Comparison of ENCODE assay signal across 12 cellular contexts in the genomic region with DNA sequence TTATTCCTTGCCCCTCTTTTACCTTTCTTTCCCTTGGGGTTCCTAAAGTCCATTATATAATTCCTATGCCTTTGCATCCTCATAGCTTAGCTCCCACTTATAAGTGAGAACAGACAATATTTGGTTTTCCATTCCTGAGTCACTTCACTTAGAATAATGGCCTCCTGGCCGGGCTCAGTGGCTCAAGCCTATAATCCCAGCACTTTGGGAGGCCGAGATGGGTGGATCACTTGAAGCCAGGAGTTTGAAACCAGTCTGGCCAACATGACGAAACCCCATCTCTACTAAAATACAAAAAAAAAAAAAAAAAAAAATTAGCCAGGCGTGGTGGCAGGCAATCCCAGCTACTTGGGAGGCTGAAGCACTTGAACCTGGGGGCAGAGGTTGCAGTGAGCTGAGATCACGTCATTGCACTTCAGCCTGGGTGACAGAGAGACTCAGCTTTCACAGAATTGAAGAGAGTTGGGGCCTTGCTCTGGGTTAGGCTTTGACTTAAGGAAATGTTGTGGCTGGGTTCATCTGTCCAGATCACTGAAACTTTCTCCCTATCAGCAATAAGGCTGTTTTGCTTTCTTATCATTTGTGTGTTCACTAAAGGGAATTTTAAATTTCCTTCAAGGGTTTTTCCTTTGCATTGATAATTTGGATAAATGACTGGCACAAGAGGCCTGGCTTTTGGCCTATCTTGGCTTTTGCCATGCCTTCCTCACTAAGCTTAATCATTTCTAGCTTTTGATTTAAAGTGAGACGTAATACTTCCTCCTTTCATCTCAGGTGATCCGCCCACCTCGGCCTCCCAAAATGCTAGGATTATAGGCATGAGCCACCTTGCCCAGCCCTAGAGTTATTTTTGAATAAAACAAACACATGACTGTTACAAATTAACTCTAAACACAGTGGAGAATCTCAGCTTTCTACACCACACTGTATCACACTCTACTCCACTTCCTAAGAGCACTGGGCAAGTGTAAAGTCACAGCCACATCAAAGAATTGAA. TPM values are rescaled to one million over a fixed set of nuclear protein-coding genes. Genes with fewer than 3 reads are reported as not detected.
A peak's percentile ranks its signal among the peaks of the same experiment; 100 is the strongest.
DNase-seq lines count a peak whose midpoint lies in the region; ATAC-seq, FAIRE-seq and TF ChIP-seq lines count a peak whose summit lies in the region.
"Not testable (repeated sequence)": the region's sequence is repeated elsewhere in the genome, so short reads cannot be mapped to it uniquely, and the experiment has no call there.
"Had no signal": no experiment of that assay in that cellular context is flagged by ENCODE, and none has a peak within 500 bp of the region (broad histone marks: within the 10 kb centered on the region; RNA-seq: fewer than 3 reads in every experiment).

No MANE protein-coding gene starts in this region.

- H2AFZ ChIP-seq in GM12878 (ENCODE audit: control insufficient read depth, low read depth, low read length), result peak overlapping the region; percentile 11
- H2AFZ ChIP-seq in HepG2 (ENCODE audit: low read length), result not testable (repeated sequence)

- in situ Hi-C loops in GM12878 (cut with MboI); HepG2 (cut with HindIII; ENCODE audit: extremely low pct_ligation_motif_present, low pct_unique_long_range_greater_than_20kb); transverse colon (cut with MboI; ENCODE audit: low pct_ligation_motif_present in 1 of 4, low pct_unique_long_range_greater_than_20kb in 1 of 4, low sequenced_read_pairs in 3 of 4): not testable (repeated sequence)

- BruUV-seq in GM12878 (replicated peaks; lab: Mats Ljungman, UMichigan); HepG2 (replicated peaks; lab: Mats Ljungman, UMichigan): not testable (repeated sequence)

- TF ChIP-seq EP300 in GM12878 (IDR thresholded peaks at IDR 0.05; ENCODE audit: borderline replicate concordance in 1 of 2, control insufficient read depth in 1 of 2, low read depth in 2 of 2, low read length in 2 of 2), result peak in 1 of 2 experiments; percentile 19; a peak in 1 of 4 replicates
- TF ChIP-seq EP300 in HepG2 (IDR thresholded peaks at IDR 0.05; ENCODE audit: low read depth in 2 of 2, low read length in 2 of 2); HepG2 (CRISPR knock-in tag; IDR thresholded peaks at IDR 0.05; ENCODE audit: borderline replicate concordance); transverse colon (IDR thresholded peaks at IDR 0.05; ENCODE audit: low read depth): not testable (repeated sequence)

- SMC1A ChIA-PET in GM12878 (lab: Charles Lee; ENCODE audit: uncharacterized antibody, unreplicated experiment), result interaction anchor here (1.0 to 5.4 kb wide), 20 partner anchors 11 to 161 kb away, joined by 3 to 55 read pairs (median 5); a partner anchor contains a TSS

- intact Hi-C loops in GM12878 (cut with micrococcal nuclease; ENCODE audit: unreplicated experiment); HepG2 (cut with micrococcal nuclease; ENCODE audit: unreplicated experiment); transverse colon (cut with DNase I; ENCODE audit: low total_unique reads): not testable (repeated sequence)

- not testable (repeated sequence) for H3K79me2 ChIP-seq in GM12878 (ENCODE audit: control insufficient read depth, insufficient read depth, low read length); HepG2 (ENCODE audit: insufficient read depth, low read length)

- not testable (repeated sequence) for DNase-seq in GM12891 (ENCODE audit: insufficient read length, low spot score); HepG2 (ENCODE audit: low spot score)
- DNase-seq in GM12878 (ENCODE audit: low read depth, low spot score), result peak; percentile 63
- peak; percentile 66 for DNase-seq in transverse colon

- POLR2A ChIA-PET in GM12878 (lab: Charles Lee) (interaction anchor here (0.6 to 5.0 kb wide), 12 partner anchors 10 to 177 kb away, joined by 3 to 31 read pairs (median 4); a partner anchor contains a TSS), HepG2 (lab: Yijun Ruan, JAX) (interaction anchor here (1.1 to 2.3 kb wide), 5 partner anchors 16 to 225 kb away, joined by 4 to 12 read pairs (median 10); a partner anchor contains a TSS)

- FAIRE-seq in GM12891 (lab: Jason Lieb, UNC) (peak; percentile 43), GM12878 (lab: Jason Lieb, UNC) (peak; percentile 44)
- not testable (repeated sequence) for FAIRE-seq in HepG2 (lab: Jason Lieb, UNC)

- not testable (repeated sequence) for TF ChIP-seq CTCF in GM12878 (IDR thresholded peaks at IDR 0.05 in 2 of 3, conservative IDR thresholded peaks at IDR 0.05 in 1 of 3; ENCODE audit: control insufficient read depth in 2 of 3, extremely low read depth in 1 of 3, insufficient read depth in 1 of 3, low read depth in 3 of 3, low read length in 3 of 3); HepG2 (CRISPR knock-in tag; IDR thresholded peaks at IDR 0.05); transverse colon (IDR thresholded peaks at IDR 0.05)

- RAD21 ChIA-PET in GM12878 (lab: Charles Lee; ENCODE audit: unreplicated experiment), result interaction anchor here (0.7 to 3.6 kb wide), 13 partner anchors 14 to 162 kb away, joined by 3 to 35 read pairs (median 4); a partner anchor contains a TSS

- H3K36me3 ChIP-seq in GM12878 (ENCODE audit: control insufficient read depth in 2 of 2, insufficient read depth in 2 of 2, low read length in 1 of 2); HepG2 (replicated peaks in 1 of 2; ENCODE audit: control insufficient read depth in 1 of 2, insufficient read depth in 2 of 2, low read length in 2 of 2); transverse colon: not testable (repeated sequence)

- not testable (repeated sequence) for H4K20me1 ChIP-seq in GM12878 (ENCODE audit: control insufficient read depth, insufficient read depth); HepG2 (ENCODE audit: insufficient read depth, low read length)

- not testable (repeated sequence) for TF ChIP-seq RAD21 in GM12878 (IDR thresholded peaks at IDR 0.05; ENCODE audit: insufficient read depth, low read depth, low read length); HepG2 (CRISPR knock-in tag; IDR thresholded peaks at IDR 0.05)

- ATAC-seq in GM19043 (IDR thresholded peaks at IDR 0.05; ENCODE audit: low read depth, unreplicated experiment) (peak; percentile 85), GM21529 (IDR thresholded peaks at IDR 0.05; ENCODE audit: unreplicated experiment) (peak; percentile 85), HG02943 (IDR thresholded peaks at IDR 0.05; ENCODE audit: low read depth, unreplicated experiment) (peak; percentile 73), HG03469 (IDR thresholded peaks at IDR 0.05; ENCODE audit: unreplicated experiment) (peak; percentile 81), GM12878 (peak; percentile 89), HepG2 (peak; percentile 66)

- H3K27ac ChIP-seq in GM12878 (ENCODE audit: control insufficient read depth, insufficient read depth) (peak overlapping the region; percentile 14), HepG2 (ENCODE audit: extremely low read length, insufficient read depth, low read length) (peak overlapping the region; percentile 55), transverse colon (peak overlapping the region; percentile 66 to 78 (median 73))

- WGBS in GM12878 (ENCODE audit: insufficient coverage, insufficient replicate concordance, low lambda C conversion rate, missing lambda C conversion rate), result 46% methylated on average over 7 of the region's 8 CpGs
- 24% methylated on average over 8 of the region's 8 CpGs for WGBS in HepG2 (ENCODE audit: low lambda C conversion rate)
- 40 to 44% methylated on average over 8 of the region's 8 CpGs for WGBS in transverse colon (ENCODE audit: low coverage in 1 of 2), 2 donors

- CTCF ChIA-PET in GM12878 (lab: Yijun Ruan, JAX), result interaction anchor here (0.7 to 2.6 kb wide), 10 partner anchors 11 to 376 kb away, joined by 3 to 10 read pairs (median 3); a partner anchor contains a TSS
- CTCF ChIA-PET in HepG2 (lab: Yijun Ruan, JAX; ENCODE audit: low intra/inter-chr PET ratio, low total read pairs), result not testable (repeated sequence)

- H3K4me2 ChIP-seq in GM12878 (ENCODE audit: control insufficient read depth, insufficient read depth) (peak overlapping the region; percentile 35; the same call in 1 of the 2 replicates), HepG2 (ENCODE audit: low read depth, low read length) (peak overlapping the region; percentile 51)

- not testable (repeated sequence) for H3K27me3 ChIP-seq in GM12878 (replicated peaks in 1 of 2; ENCODE audit: control insufficient read depth in 2 of 2, insufficient read depth in 2 of 2, low read length in 1 of 2); HepG2 (ENCODE audit: control insufficient read depth in 1 of 2, insufficient read depth in 2 of 2, low read length in 2 of 2); transverse colon

- peaks cover 22% of the 10 kb centered on the region for H3K4me1 ChIP-seq in GM12878 (ENCODE audit: control insufficient read depth, insufficient read depth, low read length)
- peaks cover 38% of the 10 kb centered on the region for H3K4me1 ChIP-seq in HepG2 (ENCODE audit: insufficient read depth, low read length)
- peaks cover 0 to 28% (median 3%) of the 10 kb centered on the region in 4 donors for H3K4me1 ChIP-seq in transverse colon

- not testable (repeated sequence) for TF ChIP-seq POLR2A in GM12891 (IDR thresholded peaks at IDR 0.05; ENCODE audit: low read depth, low read length); GM12878 (IDR thresholded peaks at IDR 0.05; ENCODE audit: low read depth, low read length); HepG2 (IDR thresholded peaks at IDR 0.05; ENCODE audit: insufficient read depth in 1 of 2, low read depth in 2 of 2, low read length in 2 of 2); transverse colon (IDR thresholded peaks at IDR 0.05)

- not testable (repeated sequence) for H3K9ac ChIP-seq in GM12878 (ENCODE audit: control insufficient read depth, insufficient read depth, low read length)
- peak overlapping the region; percentile 29; the same call in 1 of the 2 replicates for H3K9ac ChIP-seq in HepG2 (ENCODE audit: insufficient read depth, low read depth, low read length)

- not testable (repeated sequence) for H3K9me3 ChIP-seq in GM12878 (replicated peaks; ENCODE audit: control insufficient read depth, insufficient read depth, low read length); HepG2 (ENCODE audit: low read length); transverse colon

- H3K4me3 ChIP-seq in GM12878, transverse colon: not testable (repeated sequence)
- peak overlapping the region in 1 of 3 experiments; percentile 32; a peak in 1 of 6 replicates for H3K4me3 ChIP-seq in HepG2 (replicated peaks in 1 of 3; ENCODE audit: insufficient read depth in 1 of 3, low read depth in 2 of 3, low read length in 3 of 3)

RNA-seq across cellular contexts. Expression of a gene that starts 13.9 kb away (rescaled TPM):
- not detected for polyA plus RNA-seq in GM12891 (2012; ENCODE audit: low read depth, missing spikeins)
- not detected in 2 replicates for total RNA-seq in GM12878 (2013; cell fraction: nucleolus; rRNA removed)
- total RNA-seq in GM12878 (2014; rRNA removed) (not detected in 2 replicates), GM12878 (2014; rRNA removed; fragmentation: Illumina TruSeq; extraction: Trizol) (not detected in 2 replicates), GM12878 (2021) (0.58 TPM in 1 of 2 replicates, not detected in the other), HepG2 (2016; rRNA removed; fragmentation: Illumina TruSeq; extraction: Trizol) (0.64 and 0.86 TPM in 2 replicates), transverse colon (not detected)
- not detected for polyA plus RNA-seq in GM12878 (2011; ENCODE audit: low read depth)
- polyA plus RNA-seq in GM12878 (2011; rRNA removed) (0.22 and 0.49 TPM in 2 replicates), GM12878 (2014; fragmentation: Illumina TruSeq; extraction: Trizol) (not detected in 2 replicates), GM12878 (2014; fragmentation: Nextera tagmentation; extraction: Ambion mirVana) (under 1 TPM in 1 of 2 experiments, not detected in 1; 0.31 TPM), GM12878 (2014; rRNA removed) (not detected in 2 replicates), GM12878 (2016; fragmentation: Nextera tagmentation; extraction: Ambion mirVana) (under 1 TPM in 1 of 2 experiments, not detected in 1; 0.37 TPM), HepG2 (2011; rRNA removed) (0.17 TPM in 1 of 2 replicates, not detected in the other)
- not detected in 2 replicates for polyA plus RNA-seq in GM12878 (2011; cell fraction: cytosol; rRNA removed)
- not detected in 2 replicates for polyA plus RNA-seq in GM12878 (2011; cell fraction: nucleus; rRNA removed)
- polyA plus RNA-seq in GM12878 (2012), result not detected in 2 replicates
- not detected in 2 replicates for polyA minus RNA-seq in GM12878 (2011; rRNA and poly(A)+ RNA removed)
- not detected in 2 replicates for polyA minus RNA-seq in GM12878 (2011; cell fraction: cytosol; rRNA and poly(A)+ RNA removed)
- polyA minus RNA-seq in GM12878 (2011; cell fraction: nucleus; rRNA and poly(A)+ RNA removed), result not detected in 2 replicates
- total RNA-seq in HepG2 (2016; cell fraction: cytosol; rRNA removed; fragmentation: Illumina TruSeq; extraction: Trizol; ENCODE audit: low read depth), result 1.1 and 1.2 TPM in 2 replicates
- total RNA-seq in HepG2 (2016; cell fraction: insoluble cytoplasmic fraction; rRNA removed; fragmentation: Illumina TruSeq; extraction: Trizol), result not detected in 2 replicates
- total RNA-seq in HepG2 (2016; cell fraction: membrane; rRNA removed; fragmentation: Illumina TruSeq; extraction: Trizol), result 0.62 and 1.3 TPM in 2 replicates
- not detected in 2 replicates for total RNA-seq in HepG2 (2016; cell fraction: nucleus; rRNA removed; fragmentation: Illumina TruSeq; extraction: Trizol)
- not detected in 2 replicates for polyA plus RNA-seq in HepG2 (2011; cell fraction: cytosol; rRNA removed)
- not detected in 2 replicates for polyA plus RNA-seq in HepG2 (2011; cell fraction: nucleus; rRNA removed)
- polyA plus RNA-seq in HepG2 (2012), result 0.51 TPM in 1 of 2 replicates, not detected in the other
- 0.93 TPM in 1 of 2 replicates, not detected in the other for polyA plus RNA-seq in HepG2 (2016; cell fraction: cytosol; fragmentation: Illumina TruSeq; extraction: Trizol; ENCODE audit: low read depth)
- polyA plus RNA-seq in HepG2 (2016; cell fraction: insoluble cytoplasmic fraction; fragmentation: Illumina TruSeq; extraction: Trizol; ENCODE audit: low read depth), result not detected in 2 replicates
- 0.42 and 0.63 TPM in 2 replicates for polyA plus RNA-seq in HepG2 (2016; cell fraction: membrane; fragmentation: Illumina TruSeq; extraction: Trizol; ENCODE audit: low read depth)
- polyA plus RNA-seq in HepG2 (2016; cell fraction: nucleus; fragmentation: Illumina TruSeq; extraction: Trizol; ENCODE audit: insufficient read depth, low read depth), result not detected in 2 replicates
- not detected in 2 replicates for polyA minus RNA-seq in HepG2 (2011; rRNA and poly(A)+ RNA removed; ENCODE audit: low replicate concordance)
- polyA minus RNA-seq in HepG2 (2011; cell fraction: cytosol; rRNA and poly(A)+ RNA removed), result not detected in 2 replicates
- not detected in 2 replicates for polyA minus RNA-seq in HepG2 (2011; cell fraction: nucleus; rRNA and poly(A)+ RNA removed)
- total RNA-seq: esophagus squamous epithelium, heart left ventricle, left ventricle myocardium inferior had no signal
- polyA plus RNA-seq: heart left ventricle, neural cell had no signal

RNA-seq across cellular contexts. Expression of a gene that starts 24.6 kb away (rescaled TPM):
- 9.5 TPM for polyA plus RNA-seq in GM12891 (2012; ENCODE audit: low read depth, missing spikeins)
- total RNA-seq in GM12878 (2013; cell fraction: nucleolus; rRNA removed), result 107 and 114 TPM in 2 replicates
- total RNA-seq in GM12878 (2014; rRNA removed) (17.8 and 20.2 TPM in 2 replicates), GM12878 (2014; rRNA removed; fragmentation: Illumina TruSeq; extraction: Trizol) (21.7 and 21.9 TPM in 2 replicates), GM12878 (2021) (13.4 and 17.3 TPM in 2 replicates), HepG2 (2016; rRNA removed; fragmentation: Illumina TruSeq; extraction: Trizol) (18.6 and 39.8 TPM in 2 replicates), transverse colon (10 to 100 TPM; 13.2 to 21.3 (median 17.3) TPM)
- 12.8 TPM for polyA plus RNA-seq in GM12878 (2011; ENCODE audit: low read depth)
- polyA plus RNA-seq in GM12878 (2011; rRNA removed) (25.2 and 37.2 TPM in 2 replicates), GM12878 (2014; fragmentation: Illumina TruSeq; extraction: Trizol) (18.1 and 20.0 TPM in 2 replicates), GM12878 (2014; fragmentation: Nextera tagmentation; extraction: Ambion mirVana) (1 to 10 TPM; 7.1 to 8.6 TPM), GM12878 (2014; rRNA removed) (15.7 and 22.1 TPM in 2 replicates), GM12878 (2016; fragmentation: Nextera tagmentation; extraction: Ambion mirVana) (10 to 100 TPM in 1 of 2 experiments, 1 to 10 TPM in 1; 9.0 to 10.9 TPM), HepG2 (2011; rRNA removed) (14.8 and 16.0 TPM in 2 replicates)
- polyA plus RNA-seq in GM12878 (2011; cell fraction: cytosol; rRNA removed), result 11.8 and 12.8 TPM in 2 replicates
- polyA plus RNA-seq in GM12878 (2011; cell fraction: nucleus; rRNA removed), result 19.5 and 23.1 TPM in 2 replicates
- 13.8 and 14.1 TPM in 2 replicates for polyA plus RNA-seq in GM12878 (2012)
- polyA minus RNA-seq in GM12878 (2011; rRNA and poly(A)+ RNA removed), result 33.4 and 35.4 TPM in 2 replicates
- 18.3 and 19.8 TPM in 2 replicates for polyA minus RNA-seq in GM12878 (2011; cell fraction: cytosol; rRNA and poly(A)+ RNA removed)
- polyA minus RNA-seq in GM12878 (2011; cell fraction: nucleus; rRNA and poly(A)+ RNA removed), result 16.2 and 25.4 TPM in 2 replicates
- total RNA-seq in HepG2 (2016; cell fraction: cytosol; rRNA removed; fragmentation: Illumina TruSeq; extraction: Trizol; ENCODE audit: low read depth), result 41.7 and 44.4 TPM in 2 replicates
- 20.2 and 36.6 TPM in 2 replicates for total RNA-seq in HepG2 (2016; cell fraction: insoluble cytoplasmic fraction; rRNA removed; fragmentation: Illumina TruSeq; extraction: Trizol)
- 20.7 and 22.2 TPM in 2 replicates for total RNA-seq in HepG2 (2016; cell fraction: membrane; rRNA removed; fragmentation: Illumina TruSeq; extraction: Trizol)
- total RNA-seq in HepG2 (2016; cell fraction: nucleus; rRNA removed; fragmentation: Illumina TruSeq; extraction: Trizol), result 42.5 and 47.7 TPM in 2 replicates
- 6.6 and 8.7 TPM in 2 replicates for polyA plus RNA-seq in HepG2 (2011; cell fraction: cytosol; rRNA removed)
- polyA plus RNA-seq in HepG2 (2011; cell fraction: nucleus; rRNA removed), result 15.2 and 15.3 TPM in 2 replicates
- polyA plus RNA-seq in HepG2 (2012), result 11.8 and 22.8 TPM in 2 replicates
- 2.5 and 2.7 TPM in 2 replicates for polyA plus RNA-seq in HepG2 (2016; cell fraction: cytosol; fragmentation: Illumina TruSeq; extraction: Trizol; ENCODE audit: low read depth)
- polyA plus RNA-seq in HepG2 (2016; cell fraction: insoluble cytoplasmic fraction; fragmentation: Illumina TruSeq; extraction: Trizol; ENCODE audit: low read depth), result 12.8 and 14.8 TPM in 2 replicates
- 5.3 and 6.3 TPM in 2 replicates for polyA plus RNA-seq in HepG2 (2016; cell fraction: membrane; fragmentation: Illumina TruSeq; extraction: Trizol; ENCODE audit: low read depth)
- 59.2 and 59.9 TPM in 2 replicates for polyA plus RNA-seq in HepG2 (2016; cell fraction: nucleus; fragmentation: Illumina TruSeq; extraction: Trizol; ENCODE audit: insufficient read depth, low read depth)
- 59.0 and 72.7 TPM in 2 replicates for polyA minus RNA-seq in HepG2 (2011; rRNA and poly(A)+ RNA removed; ENCODE audit: low replicate concordance)
- polyA minus RNA-seq in HepG2 (2011; cell fraction: cytosol; rRNA and poly(A)+ RNA removed), result 20.0 and 25.2 TPM in 2 replicates
- polyA minus RNA-seq in HepG2 (2011; cell fraction: nucleus; rRNA and poly(A)+ RNA removed), result 23.2 and 31.6 TPM in 2 replicates

RNA-seq across cellular contexts. Expression of a gene that starts 41.8 kb away (rescaled TPM):
- 11.1 TPM for polyA plus RNA-seq in GM12891 (2012; ENCODE audit: low read depth, missing spikeins)
- 38.0 and 48.8 TPM in 2 replicates for total RNA-seq in GM12878 (2013; cell fraction: nucleolus; rRNA removed)
- total RNA-seq in GM12878 (2014; rRNA removed), result 15.5 and 21.7 TPM in 2 replicates
- 20.7 and 21.0 TPM in 2 replicates for total RNA-seq in GM12878 (2014; rRNA removed; fragmentation: Illumina TruSeq; extraction: Trizol)
- total RNA-seq in GM12878 (2021), result 17.1 and 18.2 TPM in 2 replicates
- 11.4 TPM for polyA plus RNA-seq in GM12878 (2011; ENCODE audit: low read depth)
- polyA plus RNA-seq in GM12878 (2011; rRNA removed), result 24.5 and 40.9 TPM in 2 replicates
- 10.7 and 12.3 TPM in 2 replicates for polyA plus RNA-seq in GM12878 (2011; cell fraction: cytosol; rRNA removed)
- polyA plus RNA-seq in GM12878 (2011; cell fraction: nucleus; rRNA removed), result 8.2 and 9.9 TPM in 2 replicates
- 10.6 and 12.7 TPM in 2 replicates for polyA plus RNA-seq in GM12878 (2012)
- 17.8 and 20.2 TPM in 2 replicates for polyA plus RNA-seq in GM12878 (2014; fragmentation: Illumina TruSeq; extraction: Trizol)
- 10 to 100 TPM; 34.0 to 40.0 TPM for polyA plus RNA-seq in GM12878 (2014; fragmentation: Nextera tagmentation; extraction: Ambion mirVana)
- 14.8 and 15.9 TPM in 2 replicates for polyA plus RNA-seq in GM12878 (2014; rRNA removed)
- polyA plus RNA-seq in GM12878 (2016; fragmentation: Nextera tagmentation; extraction: Ambion mirVana), result 10 to 100 TPM; 28.0 to 32.7 TPM
- 16.9 and 22.8 TPM in 2 replicates for polyA minus RNA-seq in GM12878 (2011; rRNA and poly(A)+ RNA removed)
- polyA minus RNA-seq in GM12878 (2011; cell fraction: cytosol; rRNA and poly(A)+ RNA removed), result 5.9 TPM in 2 replicates
- 7.5 and 9.2 TPM in 2 replicates for polyA minus RNA-seq in GM12878 (2011; cell fraction: nucleus; rRNA and poly(A)+ RNA removed)
- 8.6 and 10.7 TPM in 2 replicates for total RNA-seq in HepG2 (2016; rRNA removed; fragmentation: Illumina TruSeq; extraction: Trizol)
- 1.1 and 1.7 TPM in 2 replicates for total RNA-seq in HepG2 (2016; cell fraction: cytosol; rRNA removed; fragmentation: Illumina TruSeq; extraction: Trizol; ENCODE audit: low read depth)
- 7.9 and 9.4 TPM in 2 replicates for total RNA-seq in HepG2 (2016; cell fraction: insoluble cytoplasmic fraction; rRNA removed; fragmentation: Illumina TruSeq; extraction: Trizol)
- 3.5 and 5.2 TPM in 2 replicates for total RNA-seq in HepG2 (2016; cell fraction: membrane; rRNA removed; fragmentation: Illumina TruSeq; extraction: Trizol)
- 6.4 and 7.0 TPM in 2 replicates for total RNA-seq in HepG2 (2016; cell fraction: nucleus; rRNA removed; fragmentation: Illumina TruSeq; extraction: Trizol)
- polyA plus RNA-seq in HepG2 (2011; rRNA removed), result 6.9 and 7.3 TPM in 2 replicates
- 3.9 and 5.7 TPM in 2 replicates for polyA plus RNA-seq in HepG2 (2011; cell fraction: cytosol; rRNA removed)
- 4.0 and 5.4 TPM in 2 replicates for polyA plus RNA-seq in HepG2 (2011; cell fraction: nucleus; rRNA removed)
- polyA plus RNA-seq in HepG2 (2012), result 7.4 and 7.5 TPM in 2 replicates
- 1.7 and 2.9 TPM in 2 replicates for polyA plus RNA-seq in HepG2 (2016; cell fraction: cytosol; fragmentation: Illumina TruSeq; extraction: Trizol; ENCODE audit: low read depth)
- polyA plus RNA-seq in HepG2 (2016; cell fraction: insoluble cytoplasmic fraction; fragmentation: Illumina TruSeq; extraction: Trizol; ENCODE audit: low read depth), result 10.3 and 10.7 TPM in 2 replicates
- polyA plus RNA-seq in HepG2 (2016; cell fraction: membrane; fragmentation: Illumina TruSeq; extraction: Trizol; ENCODE audit: low read depth), result 3.3 and 4.1 TPM in 2 replicates
- polyA plus RNA-seq in HepG2 (2016; cell fraction: nucleus; fragmentation: Illumina TruSeq; extraction: Trizol; ENCODE audit: insufficient read depth, low read depth), result 6.2 and 8.3 TPM in 2 replicates
- polyA minus RNA-seq in HepG2 (2011; rRNA and poly(A)+ RNA removed; ENCODE audit: low replicate concordance), result 2.8 and 5.4 TPM in 2 replicates
- 2.6 and 5.8 TPM in 2 replicates for polyA minus RNA-seq in HepG2 (2011; cell fraction: cytosol; rRNA and poly(A)+ RNA removed)
- 12.6 and 17.0 TPM in 2 replicates for polyA minus RNA-seq in HepG2 (2011; cell fraction: nucleus; rRNA and poly(A)+ RNA removed)
- 10 to 100 TPM in 1 of 4 donors, 1 to 10 TPM in 2, under 1 TPM in 1; 1.00 to 17.0 (median 4.6) TPM for total RNA-seq in transverse colon

RNA-seq across cellular contexts. Expression of a gene that starts 41.9 kb away (rescaled TPM):
- 20.4 TPM for polyA plus RNA-seq in GM12891 (2012; ENCODE audit: low read depth, missing spikeins)
- total RNA-seq in GM12878 (2013; cell fraction: nucleolus; rRNA removed), result 97.5 and 114 TPM in 2 replicates
- total RNA-seq in GM12878 (2014; rRNA removed) (41.9 and 46.9 TPM in 2 replicates), GM12878 (2014; rRNA removed; fragmentation: Illumina TruSeq; extraction: Trizol) (37.5 and 40.2 TPM in 2 replicates), GM12878 (2021) (38.3 and 41.6 TPM in 2 replicates), HepG2 (2016; rRNA removed; fragmentation: Illumina TruSeq; extraction: Trizol) (77.4 and 119 TPM in 2 replicates), transverse colon (10 to 100 TPM in 3 of 4 donors, 1 to 10 TPM in 1; 4.2 to 33.7 (median 28.4) TPM)
- polyA plus RNA-seq in GM12878 (2011; ENCODE audit: low read depth), result 11.3 TPM
- polyA plus RNA-seq in GM12878 (2011; rRNA removed) (46.4 and 68.5 TPM in 2 replicates), GM12878 (2014; fragmentation: Illumina TruSeq; extraction: Trizol) (36.7 TPM in 2 replicates), GM12878 (2014; fragmentation: Nextera tagmentation; extraction: Ambion mirVana) (10 to 100 TPM; 46.5 to 67.2 TPM), GM12878 (2014; rRNA removed) (34.5 and 43.6 TPM in 2 replicates), GM12878 (2016; fragmentation: Nextera tagmentation; extraction: Ambion mirVana) (10 to 100 TPM; 72.3 to 74.2 TPM), HepG2 (2011; rRNA removed) (26.4 and 34.5 TPM in 2 replicates)
- polyA plus RNA-seq in GM12878 (2011; cell fraction: cytosol; rRNA removed), result 35.9 and 46.6 TPM in 2 replicates
- 25.8 and 25.9 TPM in 2 replicates for polyA plus RNA-seq in GM12878 (2011; cell fraction: nucleus; rRNA removed)
- polyA plus RNA-seq in GM12878 (2012), result 15.8 and 17.9 TPM in 2 replicates
- 20.3 and 27.5 TPM in 2 replicates for polyA minus RNA-seq in GM12878 (2011; rRNA and poly(A)+ RNA removed)
- 5.1 and 13.8 TPM in 2 replicates for polyA minus RNA-seq in GM12878 (2011; cell fraction: cytosol; rRNA and poly(A)+ RNA removed)
- 27.0 and 42.8 TPM in 2 replicates for polyA minus RNA-seq in GM12878 (2011; cell fraction: nucleus; rRNA and poly(A)+ RNA removed)
- total RNA-seq in HepG2 (2016; cell fraction: cytosol; rRNA removed; fragmentation: Illumina TruSeq; extraction: Trizol; ENCODE audit: low read depth), result 16.8 and 20.7 TPM in 2 replicates
- 80.4 and 129 TPM in 2 replicates for total RNA-seq in HepG2 (2016; cell fraction: insoluble cytoplasmic fraction; rRNA removed; fragmentation: Illumina TruSeq; extraction: Trizol)
- total RNA-seq in HepG2 (2016; cell fraction: membrane; rRNA removed; fragmentation: Illumina TruSeq; extraction: Trizol), result 30.7 and 36.3 TPM in 2 replicates
- total RNA-seq in HepG2 (2016; cell fraction: nucleus; rRNA removed; fragmentation: Illumina TruSeq; extraction: Trizol), result 44.8 and 46.6 TPM in 2 replicates
- 24.3 and 36.8 TPM in 2 replicates for polyA plus RNA-seq in HepG2 (2011; cell fraction: cytosol; rRNA removed)
- polyA plus RNA-seq in HepG2 (2011; cell fraction: nucleus; rRNA removed), result 20.4 and 20.6 TPM in 2 replicates
- polyA plus RNA-seq in HepG2 (2012), result 22.1 and 33.9 TPM in 2 replicates
- 8.7 and 9.3 TPM in 2 replicates for polyA plus RNA-seq in HepG2 (2016; cell fraction: cytosol; fragmentation: Illumina TruSeq; extraction: Trizol; ENCODE audit: low read depth)
- 103 and 108 TPM in 2 replicates for polyA plus RNA-seq in HepG2 (2016; cell fraction: insoluble cytoplasmic fraction; fragmentation: Illumina TruSeq; extraction: Trizol; ENCODE audit: low read depth)
- 15.8 and 17.8 TPM in 2 replicates for polyA plus RNA-seq in HepG2 (2016; cell fraction: membrane; fragmentation: Illumina TruSeq; extraction: Trizol; ENCODE audit: low read depth)
- 38.2 and 40.5 TPM in 2 replicates for polyA plus RNA-seq in HepG2 (2016; cell fraction: nucleus; fragmentation: Illumina TruSeq; extraction: Trizol; ENCODE audit: insufficient read depth, low read depth)
- polyA minus RNA-seq in HepG2 (2011; rRNA and poly(A)+ RNA removed; ENCODE audit: low replicate concordance), result 15.7 and 18.6 TPM in 2 replicates
- 20.8 and 22.2 TPM in 2 replicates for polyA minus RNA-seq in HepG2 (2011; cell fraction: cytosol; rRNA and poly(A)+ RNA removed)
- 49.3 and 52.6 TPM in 2 replicates for polyA minus RNA-seq in HepG2 (2011; cell fraction: nucleus; rRNA and poly(A)+ RNA removed)

Comparison
In these comparisons a context has a peak if more than half of its experiments do, and no peak if none do; other contexts are left out.
1. H3K27ac ChIP-seq: peak in every context shown above with its lines; median percentile 73 in transverse colon; 55 in HepG2; 14 in GM12878.